1 cellular context compared by ENCODE assay signal in genomic region chr17:75261336-75262111, GRCh38.
TF ChIP-seq lines count a peak whose summit lies in the region.

GGA3 (minus strand) TSS chr17:75261606; CDS start chr17:75261587, 19 bp downstream.
MRPS7 (plus strand) TSS chr17:75261879; CDS start chr17:75261901, 22 bp downstream.

TF ChIP-seq in GM12878, 131 proteins besides CTCF, POLR2A, EP300 and RAD21 (continued from another document and continues in another):
- TF ChIP-seq ZZZ3 (IDR thresholded peaks at IDR 0.05; ENCODE audit: control insufficient read depth, insufficient read length, low read depth) (no peak), USF1 (IDR thresholded peaks at IDR 0.05; ENCODE audit: borderline replicate concordance, extremely low read length, insufficient read depth, low read depth, low read length) (no peak), BMI1 (IDR thresholded peaks at IDR 0.05; ENCODE audit: borderline replicate concordance) (no peak), SRF (IDR thresholded peaks at IDR 0.05; ENCODE audit: low read depth in 2 of 2, low read length in 2 of 2) (peak in 1 of 2 experiments; percentile 18; a peak in 1 of 4 replicates), SMC3 (IDR thresholded peaks at IDR 0.05; ENCODE audit: borderline replicate concordance, low read length) (no peak), CREM (IDR thresholded peaks at IDR 0.05; ENCODE audit: low read depth) (peak; percentile 76), SUPT20H (IDR thresholded peaks at IDR 0.05; ENCODE audit: borderline replicate concordance, control insufficient read depth, low read depth, low read length) (no peak), STAT3 (IDR thresholded peaks at IDR 0.05; ENCODE audit: low read depth, low read length) (no peak), ETV6 (conservative IDR thresholded peaks at IDR 0.05 in 1 of 2, IDR thresholded peaks at IDR 0.05 in 1 of 2; ENCODE audit: borderline replicate concordance in 1 of 2, low read depth in 1 of 2) (no peak; a peak in 1 of 4 replicates), KAT2A (conservative IDR thresholded peaks at IDR 0.05; ENCODE audit: control insufficient read depth, low read depth, low read length) (no peak), USF2 (IDR thresholded peaks at IDR 0.05; ENCODE audit: borderline replicate concordance, low read depth, low read length) (no peak), TCF7 (IDR thresholded peaks at IDR 0.05; ENCODE audit: borderline replicate concordance) (no peak), IKZF1 (conservative IDR thresholded peaks at IDR 0.05) (peak; percentile 81), TBL1XR1 (IDR thresholded peaks at IDR 0.05; ENCODE audit: low read depth, low read length) (no peak), CREB1 (IDR thresholded peaks at IDR 0.05; ENCODE audit: low read depth) (peak; percentile 83), GATAD2B (conservative IDR thresholded peaks at IDR 0.05; ENCODE audit: low read depth) (peak; percentile 66), WRNIP1 (IDR thresholded peaks at IDR 0.05; ENCODE audit: borderline replicate concordance, low read depth, low read length) (0 out of 2 replicates have a peak, but pooled peaks have one; percentile 33), HDAC6 (IDR thresholded peaks at IDR 0.05; ENCODE audit: unreplicated experiment) (peak; percentile 48), BRCA1 (IDR thresholded peaks at IDR 0.05; ENCODE audit: low read depth, low read length) (peak; percentile 90), HSF1 (IDR thresholded peaks at IDR 0.05; ENCODE audit: low read depth, low read length) (0 out of 2 replicates have a peak, but pooled peaks have one; percentile 28), CHD1 (IDR thresholded peaks at IDR 0.05; ENCODE audit: low read depth, low read length) (no peak), MTA2 (IDR thresholded peaks at IDR 0.05; ENCODE audit: low read depth) (peak; percentile 28; the same call in 1 of the 2 replicates), DPF2 (IDR thresholded peaks at IDR 0.05) (0 out of 2 replicates have a peak, but pooled peaks have one; percentile 8), CBX3 (IDR thresholded peaks at IDR 0.05; ENCODE audit: borderline replicate concordance, low read depth) (no peak), IRF3 (IDR thresholded peaks at IDR 0.05) (no peak), HCFC1 (IDR thresholded peaks at IDR 0.05; ENCODE audit: low read length) (peak; percentile 64), NR2C2 (IDR thresholded peaks at IDR 0.05; ENCODE audit: borderline replicate concordance, control insufficient read depth, insufficient read length, low read depth) (no peak), SIN3A (IDR thresholded peaks at IDR 0.05; ENCODE audit: low read depth, low read length) (no peak; the same call in 1 of the 2 replicates), POLR2AphosphoS2 (IDR thresholded peaks at IDR 0.05; ENCODE audit: low read depth, low read length) (peak; percentile 71), ZNF24 (IDR thresholded peaks at IDR 0.05) (peak; percentile 41; the same call in 1 of the 2 replicates), ZNF207 (IDR thresholded peaks at IDR 0.05; ENCODE audit: borderline replicate concordance) (peak; percentile 92), NFYA (IDR thresholded peaks at IDR 0.05; ENCODE audit: borderline replicate concordance, low read depth, low read length) (no peak), NFXL1 (IDR thresholded peaks at IDR 0.05; ENCODE audit: borderline replicate concordance) (no peak), NFIC (IDR thresholded peaks at IDR 0.05; ENCODE audit: low read depth, low read length) (no peak; the same call in 1 of the 2 replicates), MYB (IDR thresholded peaks at IDR 0.05; ENCODE audit: borderline replicate concordance, low read depth, low read length) (peak; percentile 99), RBBP5 (conservative IDR thresholded peaks at IDR 0.05) (no peak), KDM1A (IDR thresholded peaks at IDR 0.05; ENCODE audit: borderline replicate concordance) (no peak), SMAD5 (IDR thresholded peaks at IDR 0.05; ENCODE audit: low read depth) (0 out of 2 replicates have a peak, but pooled peaks have one; percentile 39), PAX8 (IDR thresholded peaks at IDR 0.05) (no peak), RELB (IDR thresholded peaks at IDR 0.05; ENCODE audit: low read depth) (peak; percentile 97), RUNX3 (IDR thresholded peaks at IDR 0.05; ENCODE audit: low read length) (peak; percentile 49; the same call in 1 of the 2 replicates), BACH1 (IDR thresholded peaks at IDR 0.05; ENCODE audit: borderline replicate concordance) (peak; percentile 65), ZBED1 (IDR thresholded peaks at IDR 0.05; ENCODE audit: borderline replicate concordance) (no peak), SP1 (IDR thresholded peaks at IDR 0.05; ENCODE audit: low read depth, low read length) (no peak), EGR1 (IDR thresholded peaks at IDR 0.05; ENCODE audit: borderline replicate concordance in 1 of 2, low read depth in 2 of 2, low read length in 2 of 2) (peak in 1 of 2 experiments; percentile 47; a peak in 1 of 3 replicates), HDGF (IDR thresholded peaks at IDR 0.05) (peak; percentile 48), CHD2 (IDR thresholded peaks at IDR 0.05; ENCODE audit: borderline replicate concordance, low read depth, low read length) (peak; percentile 99), ATF7 (IDR thresholded peaks at IDR 0.05; ENCODE audit: low read depth) (peak; percentile 91), FOXK2 (IDR thresholded peaks at IDR 0.05) (peak; percentile 59; the same call in 1 of the 2 replicates), BCL11A (IDR thresholded peaks at IDR 0.05; ENCODE audit: low read depth, low read length) (no peak), ZNF217 (IDR thresholded peaks at IDR 0.05) (no peak), KLF5 (IDR thresholded peaks at IDR 0.05; ENCODE audit: partially characterized antibody) (peak; percentile 88), ZNF274 (IDR thresholded peaks at IDR 0.05; ENCODE audit: insufficient read depth, insufficient read length) (no peak), SREBF2 (IDR thresholded peaks at IDR 0.05; ENCODE audit: low read length) (no peak), SPI1 (IDR thresholded peaks at IDR 0.05; ENCODE audit: borderline replicate concordance, insufficient read depth, low read depth, low read length) (no peak), RAD51 (IDR thresholded peaks at IDR 0.05) (peak; percentile 41; the same call in 1 of the 2 replicates), ESRRA (IDR thresholded peaks at IDR 0.05; ENCODE audit: low read length) (peak; percentile 52; the same call in 1 of the 2 replicates), TARDBP (IDR thresholded peaks at IDR 0.05; ENCODE audit: borderline replicate concordance) (no peak), CBFB (IDR thresholded peaks at IDR 0.05; ENCODE audit: low read depth) (peak; percentile 95)
- TF ChIP-seq, protein P1, sequence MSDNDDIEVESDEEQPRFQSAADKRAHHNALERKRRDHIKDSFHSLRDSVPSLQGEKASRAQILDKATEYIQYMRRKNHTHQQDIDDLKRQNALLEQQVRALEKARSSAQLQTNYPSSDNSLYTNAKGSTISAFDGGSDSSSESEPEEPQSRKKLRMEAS (IDR thresholded peaks at IDR 0.05; ENCODE audit: low read depth, low read length) = peak; percentile 88; the same call in 1 of the 2 replicates
- TF ChIP-seq, protein P2, sequence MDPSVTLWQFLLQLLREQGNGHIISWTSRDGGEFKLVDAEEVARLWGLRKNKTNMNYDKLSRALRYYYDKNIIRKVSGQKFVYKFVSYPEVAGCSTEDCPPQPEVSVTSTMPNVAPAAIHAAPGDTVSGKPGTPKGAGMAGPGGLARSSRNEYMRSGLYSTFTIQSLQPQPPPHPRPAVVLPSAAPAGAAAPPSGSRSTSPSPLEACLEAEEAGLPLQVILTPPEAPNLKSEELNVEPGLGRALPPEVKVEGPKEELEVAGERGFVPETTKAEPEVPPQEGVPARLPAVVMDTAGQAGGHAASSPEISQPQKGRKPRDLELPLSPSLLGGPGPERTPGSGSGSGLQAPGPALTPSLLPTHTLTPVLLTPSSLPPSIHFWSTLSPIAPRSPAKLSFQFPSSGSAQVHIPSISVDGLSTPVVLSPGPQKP (IDR thresholded peaks at IDR 0.05; ENCODE audit: low read depth, low read length) = no peak
- TF ChIP-seq, protein P3, sequence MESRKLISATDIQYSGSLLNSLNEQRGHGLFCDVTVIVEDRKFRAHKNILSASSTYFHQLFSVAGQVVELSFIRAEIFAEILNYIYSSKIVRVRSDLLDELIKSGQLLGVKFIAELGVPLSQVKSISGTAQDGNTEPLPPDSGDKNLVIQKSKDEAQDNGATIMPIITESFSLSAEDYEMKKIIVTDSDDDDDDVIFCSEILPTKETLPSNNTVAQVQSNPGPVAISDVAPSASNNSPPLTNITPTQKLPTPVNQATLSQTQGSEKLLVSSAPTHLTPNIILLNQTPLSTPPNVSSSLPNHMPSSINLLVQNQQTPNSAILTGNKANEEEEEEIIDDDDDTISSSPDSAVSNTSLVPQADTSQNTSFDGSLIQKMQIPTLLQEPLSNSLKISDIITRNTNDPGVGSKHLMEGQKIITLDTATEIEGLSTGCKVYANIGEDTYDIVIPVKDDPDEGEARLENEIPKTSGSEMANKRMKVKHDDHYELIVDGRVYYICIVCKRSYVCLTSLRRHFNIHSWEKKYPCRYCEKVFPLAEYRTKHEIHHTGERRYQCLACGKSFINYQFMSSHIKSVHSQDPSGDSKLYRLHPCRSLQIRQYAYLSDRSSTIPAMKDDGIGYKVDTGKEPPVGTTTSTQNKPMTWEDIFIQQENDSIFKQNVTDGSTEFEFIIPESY (IDR thresholded peaks at IDR 0.05) = peak; percentile 88
- TF ChIP-seq, protein P4, sequence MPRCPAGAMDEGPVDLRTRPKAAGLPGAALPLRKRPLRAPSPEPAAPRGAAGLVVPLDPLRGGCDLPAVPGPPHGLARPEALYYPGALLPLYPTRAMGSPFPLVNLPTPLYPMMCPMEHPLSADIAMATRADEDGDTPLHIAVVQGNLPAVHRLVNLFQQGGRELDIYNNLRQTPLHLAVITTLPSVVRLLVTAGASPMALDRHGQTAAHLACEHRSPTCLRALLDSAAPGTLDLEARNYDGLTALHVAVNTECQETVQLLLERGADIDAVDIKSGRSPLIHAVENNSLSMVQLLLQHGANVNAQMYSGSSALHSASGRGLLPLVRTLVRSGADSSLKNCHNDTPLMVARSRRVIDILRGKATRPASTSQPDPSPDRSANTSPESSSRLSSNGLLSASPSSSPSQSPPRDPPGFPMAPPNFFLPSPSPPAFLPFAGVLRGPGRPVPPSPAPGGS (IDR thresholded peaks at IDR 0.05; ENCODE audit: borderline replicate concordance, insufficient read depth, low read depth, low read length, poor library complexity, severe bottlenecking) = peak; percentile 19
